Comparison of ENCODE assay signal across 10 cellular contexts in genomic region chr3:52108302-52109232, GRCh38. TPM values are rescaled to one million over a fixed set of nuclear protein-coding genes. Genes with fewer than 3 reads are reported as not detected.
DNase-seq lines count a peak whose midpoint lies in the region; ATAC-seq, FAIRE-seq and TF ChIP-seq lines count a peak whose summit lies in the region.
"Had no signal": no experiment of that assay in that cellular context is flagged by ENCODE, and none has a peak within 500 bp of the region (broad histone marks: within the 10 kb centered on the region; RNA-seq: fewer than 3 reads in every experiment).

No MANE protein-coding gene starts in this region.

- no peak for TF ChIP-seq CTCF in bronchial epithelial cell (IDR thresholded peaks at IDR 0.05; ENCODE audit: insufficient read depth, low read length, severe bottlenecking)
- peak; percentile 20 for TF ChIP-seq CTCF in upper lobe of right lung (IDR thresholded peaks at IDR 0.05)

- H3K36me3 ChIP-seq in bronchial epithelial cell (ENCODE audit: control insufficient read depth, insufficient read depth, low read length) (no peaks in the 10 kb centered on the region), upper lobe of right lung (no peaks in the 10 kb centered on the region)

- FAIRE-seq in bronchial epithelial cell (lab: Jason Lieb, UNC), result peak; percentile 23

- peak; percentile 72 for DNase-seq in SIG-M5 treated with dmso at 0.1 percent for 504 hours (lab: John Stamatoyannopoulos, UW; ENCODE audit: unreplicated experiment)
- DNase-seq in SIG-M5 (lab: John Stamatoyannopoulos, UW), result no peak
- no peak for DNase-seq in bronchial epithelial cell (ENCODE audit: low read depth)
- DNase-seq in left kidney (ENCODE audit: low read depth, low spot score), result peak; percentile 31
- DNase-seq in upper lobe of right lung, result no peak
- DNase-seq in OCI-M2 (lab: John Stamatoyannopoulos, UW; ENCODE audit: unreplicated experiment), result no peak
- no peak for DNase-seq in left lobe of liver (ENCODE audit: low spot score)
- DNase-seq: activated gamma-delta T cell had no signal

- H3K27ac ChIP-seq in upper lobe of right lung, result peak overlapping the region; percentile 26

- H3K27me3 ChIP-seq in bronchial epithelial cell (ENCODE audit: control insufficient read depth, insufficient read depth, low read length) (no peaks in the 10 kb centered on the region), upper lobe of right lung (no peaks in the 10 kb centered on the region)

- H3K4me3 ChIP-seq in bronchial epithelial cell (ENCODE audit: low read depth, low read length), result no peak overlapping the region
- H3K4me3 ChIP-seq in upper lobe of right lung, result no peak overlapping the region

- ATAC-seq in upper lobe of right lung, result peak; percentile 27
- ATAC-seq in HG03280 (IDR thresholded peaks at IDR 0.05; ENCODE audit: unreplicated experiment), result no peak
- ATAC-seq in left lobe of liver, result no peak
- ATAC-seq: Panc1 had no signal

- H3K9me3 ChIP-seq in upper lobe of right lung, result no peaks in the 10 kb centered on the region

- H3K4me1 ChIP-seq in upper lobe of right lung, result no peaks in the 10 kb centered on the region

- intact Hi-C loops in upper lobe of right lung (cut with DNase I), result no loop called here

RNA-seq across cellular contexts. Expression of gene POC1A, which starts 45.7 kb away (rescaled TPM):
- total RNA-seq in bronchial epithelial cell (1.8 and 3.3 TPM in 2 replicates), upper lobe of right lung (2.5 TPM), left lobe of liver (2.1 TPM)

RNA-seq across cellular contexts. Expression of gene DUSP7, which starts 52.2 kb away (rescaled TPM):
- total RNA-seq in bronchial epithelial cell, result 38.2 and 42.4 TPM in 2 replicates
- 40.7 TPM for total RNA-seq in upper lobe of right lung
- total RNA-seq in left lobe of liver, result 4.3 TPM

Comparison
In these comparisons a context has a peak if more than half of its experiments do, and no peak if none do; other contexts are left out.
1. DNase-seq: peak in SIG-M5 treated with dmso at 0.1 percent for 504 hours (single experiment) and left kidney (single experiment); none in SIG-M5 (single experiment), bronchial epithelial cell (single experiment), upper lobe of right lung (single experiment), OCI-M2 (single experiment) and left lobe of liver (single experiment).